Comparison of ENCODE assay signal across 17 cellular contexts in genomic region chr1:64080947-64081562, GRCh38.
DNase-seq lines count a peak whose midpoint lies in the region; ATAC-seq and TF ChIP-seq lines count a peak whose summit lies in the region.
"Had no signal": no experiment of that assay in that cellular context is flagged by ENCODE, and none has a peak within 500 bp of the region (broad histone marks: within the 10 kb centered on the region; RNA-seq: fewer than 3 reads in every experiment).

No MANE protein-coding gene starts in this region.

- H3K4me1 ChIP-seq in PC-9 (replicated peaks; ENCODE audit: insufficient read depth) (0 out of 2 replicates have a peak, but pooled peaks cover 6% of the 10 kb centered on the region), HAP-1 (no peaks in the 10 kb centered on the region)

- no peaks in the 10 kb centered on the region for H3K9me2 ChIP-seq in PC-9 (ENCODE audit: insufficient read depth)

- no peak overlapping the region for H2AFZ ChIP-seq in PC-9

- POLR2A ChIA-PET in PC-9 (lab: Charles Lee; ENCODE audit: unreplicated experiment) = no interaction called here

- no peak for ATAC-seq in HG02571 (IDR thresholded peaks at IDR 0.05; ENCODE audit: unreplicated experiment)
- ATAC-seq: naive thymus-derived CD8-positive, alpha-beta T cell had no signal

- H3K79me2 ChIP-seq in PC-9 (ENCODE audit: low read depth) = no peaks in the 10 kb centered on the region

- DNase-seq in ELR (ENCODE audit: low read depth) = peak; percentile 30
- no peak for DNase-seq in PC-9
- peak; percentile 70 for DNase-seq in dedifferentiated amniotic fluid mesenchymal stem cell (ENCODE audit: extremely low spot score)
- DNase-seq in myocyte (ENCODE audit: low read depth) = peak; percentile 37
- DNase-seq in NCI-H2196 (lab: John Stamatoyannopoulos, UW; ENCODE audit: unreplicated experiment) = no peak
- DNase-seq in HAP-1 (ENCODE audit: low spot score in 2 of 2) = no peak
- DNase-seq in NCI-H1436 (lab: John Stamatoyannopoulos, UW) = no peak
- DNase-seq: activated CD8-positive, alpha-beta memory T cell treated with anti-CD3 and anti-CD28 coated beads for 24 hours; esophagus squamous epithelium; H9; hippocampal formation; naive thymus-derived CD8-positive, alpha-beta T cell; NCI-H2029; NCI-H524; stimulated activated CD4-positive, alpha-beta T cell treated with anti-CD3 and anti-CD28 coated beads, Interleukin-4, amount 100 ng/mL, for 4 hours had no signal

- 0 out of 2 replicates have a peak, but pooled peaks cover 4% of the 10 kb centered on the region for H3F3A ChIP-seq in PC-9 (ENCODE audit: insufficient read depth, low read depth)

- no peaks in the 10 kb centered on the region for H3K9me3 ChIP-seq in PC-9 (ENCODE audit: insufficient read depth, low read depth)
- H3K9me3 ChIP-seq in HAP-1 = no peaks in the 10 kb centered on the region
- H3K9me3 ChIP-seq: esophagus squamous epithelium, SJSA1 had no signal

- no peaks in the 10 kb centered on the region for H3K27me3 ChIP-seq in PC-9 (ENCODE audit: insufficient read depth, low read depth)
- H3K27me3 ChIP-seq in HAP-1 (ENCODE audit: low read depth) = no peaks in the 10 kb centered on the region; the same call in none of the 2 replicates
- H3K27me3 ChIP-seq: esophagus squamous epithelium, SJSA1 had no signal

- in situ Hi-C loops in HAP-1 (cut with MboI; ENCODE audit: low sequenced_read_pairs) = no loop called here

- TF ChIP-seq CTCF in PC-9 (conservative IDR thresholded peaks at IDR 0.05) = no peak

- CTCF ChIA-PET in PC-9 (lab: Charles Lee) = no interaction called here

- H3K27ac ChIP-seq in PC-9 = peak overlapping the region; percentile 3; the same call in 1 of the 2 replicates
- H3K27ac ChIP-seq: esophagus squamous epithelium, SJSA1 had no signal

- no peak overlapping the region for H3K4me2 ChIP-seq in PC-9

- H3K4me3 ChIP-seq in PC-9 = no peak overlapping the region
- no peak overlapping the region for H3K4me3 ChIP-seq in HAP-1
- H3K4me3 ChIP-seq: esophagus squamous epithelium, SJSA1 had no signal

- no peaks in the 10 kb centered on the region for H4K20me1 ChIP-seq in PC-9 (ENCODE audit: insufficient read depth)

- BruUV-seq in PC-9 (replicated peaks; lab: Mats Ljungman, UMichigan) = no TSS peak

- intact Hi-C loops in PC-9 (cut with micrococcal nuclease; ENCODE audit: unreplicated experiment) = no loop called here

- H3K36me3 ChIP-seq in PC-9 (ENCODE audit: low read depth) (no peaks in the 10 kb centered on the region), HAP-1 (replicated peaks) (no peaks in the 10 kb centered on the region)
- H3K36me3 ChIP-seq: esophagus squamous epithelium, SJSA1 had no signal

Comparison
In these comparisons a context has a peak if more than half of its experiments do, and no peak if none do; other contexts are left out.
1. DNase-seq: peak in ELR (single experiment), dedifferentiated amniotic fluid mesenchymal stem cell (single experiment) and myocyte (single experiment); none in PC-9 (0 of 2), NCI-H2196 (single experiment), HAP-1 (0 of 2) and NCI-H1436 (single experiment).